1 cellular context compared by ENCODE assay signal in genomic region chr17:57927048-57927723, GRCh38.
TF ChIP-seq lines count a peak whose summit lies in the region.

No MANE protein-coding gene starts in this region.

TF ChIP-seq in IMR-90, 13 proteins besides CTCF, POLR2A, EP300 and RAD21 (continued from another document):
- TF ChIP-seq MXI1 (IDR thresholded peaks at IDR 0.05; ENCODE audit: borderline replicate concordance, low read depth, low read length) (peak; percentile 78; the same call in 1 of the 2 replicates), MAZ (IDR thresholded peaks at IDR 0.05; ENCODE audit: borderline replicate concordance, low read depth, low read length) (peak; percentile 55; the same call in 1 of the 2 replicates), BHLHE40 (IDR thresholded peaks at IDR 0.05; ENCODE audit: low read depth, low read length) (no peak)
